Comparison of ENCODE assay signal across 8 cellular contexts in the genomic region with DNA sequence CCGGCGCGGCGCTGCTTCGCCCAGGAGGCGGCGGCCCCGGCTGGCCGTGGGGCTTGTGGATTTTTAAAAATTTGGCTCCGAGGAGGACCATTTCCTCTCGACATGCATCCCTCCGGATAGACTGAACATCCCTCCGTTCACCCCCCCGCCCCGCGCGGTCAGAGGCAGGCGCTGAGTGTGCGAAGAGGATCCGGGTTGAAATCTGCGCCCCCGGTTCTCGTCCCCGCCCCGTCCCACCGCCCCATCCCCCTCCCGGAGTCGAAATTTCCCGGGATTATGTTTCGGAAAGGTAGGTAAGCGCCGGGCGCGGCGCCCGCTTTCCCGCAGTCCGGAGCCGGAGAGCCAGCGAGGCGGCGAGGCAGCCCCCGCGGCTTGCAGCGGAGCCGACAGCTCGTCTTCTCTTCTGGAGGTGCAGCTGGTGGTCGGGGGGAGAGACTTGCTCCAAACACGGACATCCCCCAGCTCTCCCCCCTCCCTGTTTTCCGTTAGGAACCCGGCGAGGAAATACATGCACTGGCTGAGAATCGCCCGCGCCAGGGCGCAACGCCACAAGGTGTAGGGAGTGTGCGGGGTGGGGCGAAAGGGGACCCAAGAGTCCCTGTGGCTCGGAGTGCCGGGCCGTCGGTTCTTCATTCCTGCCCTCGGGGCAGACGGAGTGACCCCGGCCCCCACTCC. TPM values are rescaled to one million over a fixed set of nuclear protein-coding genes. Genes with fewer than 3 reads are reported as not detected.
A peak's percentile ranks its signal among the peaks of the same experiment; 100 is the strongest.
DNase-seq lines count a peak whose midpoint lies in the region; ATAC-seq lines count a peak whose summit lies in the region.

A gene (plus strand): TSS at position 261 of the 675 bp plus-strand sequence.

- peaks cover 2% of the 10 kb centered on the region for H3K27me3 Mint-ChIP-seq in activated CD4-positive, alpha-beta memory T cell treated with anti-CD3 and anti-CD28 coated beads for 36 hours

- H3K9me3 Mint-ChIP-seq in activated CD4-positive, alpha-beta memory T cell treated with anti-CD3 and anti-CD28 coated beads for 36 hours, result no peaks in the 10 kb centered on the region

- no peaks in the 10 kb centered on the region for H3K27me3 ChIP-seq in effector memory CD4-positive, alpha-beta T cell (replicated peaks; ENCODE audit: control insufficient read depth, insufficient read depth, low read length, poor library complexity, severe bottlenecking)

- DNase-seq in EL, result peak; percentile 30
- DNase-seq in KBM-7, result peak; percentile 49
- DNase-seq in activated CD4-positive, alpha-beta memory T cell treated with anti-CD3 and anti-CD28 coated beads for 36 hours, result peak; percentile 69
- DNase-seq in effector memory CD4-positive, alpha-beta T cell, result peak in 1 of 3 donors; percentile 14
- peak; percentile 33 to 75 for DNase-seq in lung microvascular endothelial cell (ENCODE audit: low read depth in 2 of 2)
- DNase-seq in stimulated activated CD4-positive, alpha-beta T cell treated with anti-CD3 and anti-CD28 coated beads, TNF-alpha, amount 100 ng/mL, for 48 hours (ENCODE audit: low read depth in 3 of 3), result peak; percentile 15 to 56 (median 27)
- DNase-seq in NCI-H1436 (lab: John Stamatoyannopoulos, UW), result no peak

- H3K4me1 ChIP-seq in effector memory CD4-positive, alpha-beta T cell (ENCODE audit: control insufficient read depth, insufficient read depth, low read length, poor library complexity, severe bottlenecking), result peaks cover 8% of the 10 kb centered on the region

- peak within 1 kb of the TSS; percentile 77 for H3K27ac ChIP-seq in effector memory CD4-positive, alpha-beta T cell (ENCODE audit: insufficient read depth, low read length, poor library complexity, severe bottlenecking)

- H3K4me1 Mint-ChIP-seq in activated CD4-positive, alpha-beta memory T cell treated with anti-CD3 and anti-CD28 coated beads for 36 hours (ENCODE audit: low read depth), result peaks cover 25% of the 10 kb centered on the region

- H3K4me3 ChIP-seq in effector memory CD4-positive, alpha-beta T cell (ENCODE audit: insufficient read depth, low read depth, low read length, poor library complexity, severe bottlenecking), result peak within 1 kb of the TSS; percentile 92

- peak within 1 kb of the TSS; percentile 87 for H3K4me3 Mint-ChIP-seq in activated CD4-positive, alpha-beta memory T cell treated with anti-CD3 and anti-CD28 coated beads for 36 hours

- peaks cover 2% of the 10 kb centered on the region for H3K36me3 Mint-ChIP-seq in activated CD4-positive, alpha-beta memory T cell treated with anti-CD3 and anti-CD28 coated beads for 36 hours

- H3K27ac Mint-ChIP-seq in activated CD4-positive, alpha-beta memory T cell treated with anti-CD3 and anti-CD28 coated beads for 36 hours, result peak within 1 kb of the TSS; percentile 92

- POLR2A ChIA-PET in activated CD4-positive, alpha-beta memory T cell treated with anti-CD3 and anti-CD28 coated beads for 36 hours (lab: Charles Lee), result interaction anchor here (0.7 kb wide), 2 partner anchors 42 to 100 kb away, joined by 3 read pairs; no protein-coding TSS in a partner anchor

- peak; percentile 14 for ATAC-seq in GM21723 (IDR thresholded peaks at IDR 0.05; ENCODE audit: unreplicated experiment)

- in situ Hi-C loops in KBM-7 (cut with MboI; ENCODE audit: low pct_unique_long_range_greater_than_20kb, low sequenced_read_pairs), result no loop called here

- CTCF ChIA-PET in activated CD4-positive, alpha-beta memory T cell treated with anti-CD3 and anti-CD28 coated beads for 36 hours (lab: Charles Lee), result interaction anchor here (0.6 to 2.8 kb wide), 3 partner anchors 65 to 127 kb away, joined by 4 to 22 read pairs (median 4); no protein-coding TSS in a partner anchor

- intact Hi-C loops in activated CD4-positive, alpha-beta memory T cell treated with anti-CD3 and anti-CD28 coated beads for 36 hours (cut with micrococcal nuclease), result loop anchor here (1.0 to 5.0 kb wide), 3 partner anchors 41 to 99 kb away; a partner anchor contains a TSS

- H3K36me3 ChIP-seq in effector memory CD4-positive, alpha-beta T cell (ENCODE audit: control insufficient read depth, insufficient read depth, low read length), result no peaks in the 10 kb centered on the region

- no peaks in the 10 kb centered on the region for H3K9me3 ChIP-seq in effector memory CD4-positive, alpha-beta T cell (ENCODE audit: control insufficient read depth, low read length)

RNA-seq across cellular contexts. Expression of the gene that starts here (rescaled TPM):
- 10 to 100 TPM; 12.5 to 13.6 TPM for total RNA-seq in activated CD4-positive, alpha-beta memory T cell treated with anti-CD3 and anti-CD28 coated beads for 36 hours
- total RNA-seq in lung microvascular endothelial cell, result 23.6 and 31.8 TPM in 2 replicates
